8 cellular contexts compared by ENCODE assay signal in genomic region chrX:48508400-48509244, GRCh38. TPM values are rescaled to one million over a fixed set of nuclear protein-coding genes. Genes with fewer than 3 reads are reported as not detected.
A peak's percentile ranks its signal among the peaks of the same experiment; 100 is the strongest.
DNase-seq lines count a peak whose midpoint lies in the region; ATAC-seq and TF ChIP-seq lines count a peak whose summit lies in the region.

TSS of gene PORCN (plus strand) at chrX:48508992. CDS start at chrX:48509821, 829 bp downstream.

- H4K20me1 ChIP-seq in mammary epithelial cell (ENCODE audit: insufficient read depth, low read length), result no peaks in the 10 kb centered on the region

- H3K27ac ChIP-seq in mammary epithelial cell (ENCODE audit: insufficient read depth, low read depth, low read length), result peak within 1 kb of the TSS; percentile 53

- peak; percentile 78 for ATAC-seq in HG02623 (IDR thresholded peaks at IDR 0.05; ENCODE audit: unreplicated experiment)

- TSS peak; percentile 79 for BruUV-seq in mammary epithelial cell (replicated peaks; lab: Mats Ljungman, UMichigan)

- dilution Hi-C loops in mammary epithelial cell (cut with HindIII; ENCODE audit: low sequenced_read_pairs), result no loop called here

- peak within 1 kb of the TSS; percentile 82 for H3K4me3 ChIP-seq in GM12864 (ENCODE audit: low read depth, low read length)
- H3K4me3 ChIP-seq in WI38 (ENCODE audit: low read depth, low read length), result peak within 1 kb of the TSS; percentile 71
- peak within 1 kb of the TSS; percentile 53 to 83 (median 63) for H3K4me3 ChIP-seq in mammary epithelial cell (replicated peaks in 1 of 3; ENCODE audit: insufficient read depth in 1 of 3, low read depth in 2 of 3, low read length in 3 of 3)

- peak within 1 kb of the TSS; percentile 78 for H2AFZ ChIP-seq in mammary epithelial cell (ENCODE audit: low read depth, low read length)

- TF ChIP-seq CTCF in GM12864 (IDR thresholded peaks at IDR 0.05; ENCODE audit: low read depth, low read length, missing control alignments) (no peak), WI38 (IDR thresholded peaks at IDR 0.05; ENCODE audit: low read depth, low read length) (no peak), mammary epithelial cell (conservative IDR thresholded peaks at IDR 0.05 in 1 of 2, IDR thresholded peaks at IDR 0.05 in 1 of 2; ENCODE audit: extremely low read depth in 1 of 2, insufficient read depth in 1 of 2, low read depth in 1 of 2, low read length in 2 of 2) (no peak)

- peaks cover 16% of the 10 kb centered on the region for H3K4me1 ChIP-seq in mammary epithelial cell (ENCODE audit: insufficient read depth, low read length)

- peaks cover 36% of the 10 kb centered on the region for H3K79me2 ChIP-seq in mammary epithelial cell (ENCODE audit: insufficient read depth, low read length)

- 30% methylated on average over 11 of the region's 65 CpGs for WGBS in mammary epithelial cell (ENCODE audit: low coverage, missing lambda C conversion rate)

- CTCF ChIA-PET in mammary epithelial cell (lab: Charles Lee; ENCODE audit: low non-redundant PET), result no interaction called here

- DNase-seq in GM12864 (ENCODE audit: low read depth), result peak; percentile 39
- DNase-seq in NCI-H2107 (lab: John Stamatoyannopoulos, UW), result peak; percentile 28
- DNase-seq in mammary epithelial cell, result peak; percentile 67
- DNase-seq in iris pigment epithelial cell (ENCODE audit: low read depth), result peak; percentile 56
- peak; percentile 46 to 77 (median 49) for DNase-seq in stimulated activated CD4-positive, alpha-beta T cell treated with anti-CD3 and anti-CD28 coated beads, Interleukin-12 subunit alpha, Interleukin-12 subunit beta, amount 100 ng/mL, for 48 hours (ENCODE audit: low read depth in 2 of 3, low spot score in 1 of 3)
- DNase-seq in dedifferentiated amniotic fluid mesenchymal stem cell (ENCODE audit: extremely low spot score), result no peak

- intact Hi-C loops in mammary epithelial cell (cut with micrococcal nuclease), result loop anchor here (1.0 to 2.0 kb wide), 3 partner anchors 10 to 33 kb away; no protein-coding TSS in a partner anchor

- peaks cover 3% of the 10 kb centered on the region for H3K36me3 ChIP-seq in mammary epithelial cell (ENCODE audit: insufficient read depth, low read length)

- H3K9me3 ChIP-seq in mammary epithelial cell (replicated peaks; ENCODE audit: insufficient read depth, low read length), result peaks cover 4% of the 10 kb centered on the region

- H3K27me3 ChIP-seq in mammary epithelial cell (ENCODE audit: insufficient read depth, low read length), result no peaks in the 10 kb centered on the region

- peak within 1 kb of the TSS; percentile 75 for H3K4me2 ChIP-seq in mammary epithelial cell (ENCODE audit: insufficient read depth, low read depth, low read length)

- H3K9ac ChIP-seq in mammary epithelial cell (ENCODE audit: insufficient read depth, low read length), result peak within 1 kb of the TSS; percentile 66

- in situ Hi-C loops in mammary epithelial cell (cut with MboI; ENCODE audit: low sequenced_read_pairs in 2 of 2), result no loop called here

RNA-seq across cellular contexts. Expression of gene PORCN, which starts in this region (rescaled TPM):
- total RNA-seq in mammary epithelial cell, result 100 to 1,000 TPM in 1 of 2 donors, 10 to 100 TPM in 1; 36.2 to 113 TPM
- polyA plus RNA-seq in mammary epithelial cell, result 86.4 TPM
- polyA minus RNA-seq in mammary epithelial cell, result 111 TPM
